ENCODE assay signal across 1 cellular context in the genomic region with DNA sequence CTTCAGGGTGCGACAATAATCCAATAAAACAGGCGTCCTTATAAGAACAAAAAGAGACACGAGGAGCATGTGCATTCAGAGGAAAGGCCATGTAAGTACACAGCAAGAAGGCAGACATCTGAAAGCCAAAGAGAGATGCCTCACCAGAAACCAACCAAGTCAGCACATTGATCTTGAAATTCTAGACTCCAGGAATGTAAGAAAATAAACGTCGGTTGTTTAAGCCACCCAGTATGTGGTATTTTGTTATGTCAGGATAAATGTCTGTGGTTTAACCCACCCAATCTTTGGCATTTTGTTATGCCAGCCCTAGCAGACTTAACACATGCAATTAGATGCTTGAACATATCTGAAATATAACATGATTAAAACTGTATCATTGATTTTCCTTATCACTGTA.
TF ChIP-seq lines count a peak whose summit lies in the region.

No MANE protein-coding gene starts in this region.

TF ChIP-seq in IMR-90, 13 proteins besides CTCF, POLR2A, EP300 and RAD21:
- TF ChIP-seq, protein P1, sequence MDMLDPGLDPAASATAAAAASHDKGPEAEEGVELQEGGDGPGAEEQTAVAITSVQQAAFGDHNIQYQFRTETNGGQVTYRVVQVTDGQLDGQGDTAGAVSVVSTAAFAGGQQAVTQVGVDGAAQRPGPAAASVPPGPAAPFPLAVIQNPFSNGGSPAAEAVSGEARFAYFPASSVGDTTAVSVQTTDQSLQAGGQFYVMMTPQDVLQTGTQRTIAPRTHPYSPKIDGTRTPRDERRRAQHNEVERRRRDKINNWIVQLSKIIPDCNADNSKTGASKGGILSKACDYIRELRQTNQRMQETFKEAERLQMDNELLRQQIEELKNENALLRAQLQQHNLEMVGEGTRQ (IDR thresholded peaks at IDR 0.05; ENCODE audit: low read depth, low read length) = no peak
- TF ChIP-seq MAFK (IDR thresholded peaks at IDR 0.05; ENCODE audit: low read depth, low read length) (peak; percentile 74), SMC3 (IDR thresholded peaks at IDR 0.05; ENCODE audit: low read depth, low read length) (no peak)
TF ChIP-seq in IMR-90: peak in this region for 1.
